ENCODE assay signal across 23 cellular contexts in the genomic region with DNA sequence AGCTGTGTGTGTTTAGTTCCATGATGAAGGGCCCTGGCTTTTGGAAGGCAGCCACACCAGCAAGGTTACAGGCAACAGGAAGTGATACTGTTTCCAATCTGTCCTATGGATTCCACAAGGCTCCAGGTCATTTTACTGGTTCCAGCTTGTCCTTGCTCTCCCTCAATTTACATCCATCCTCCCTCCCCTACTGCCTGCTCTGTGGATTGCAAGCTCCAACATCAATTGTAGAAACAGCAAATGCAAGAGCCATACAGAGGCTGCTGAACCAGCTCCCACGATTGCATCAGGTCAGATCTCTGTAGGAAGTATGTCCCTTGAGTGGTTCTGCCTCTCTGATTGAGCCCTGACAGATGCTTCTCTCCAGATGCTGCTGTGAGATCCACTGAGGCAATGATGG.
"Had no signal": no experiment of that assay in that cellular context is flagged by ENCODE, and none has a peak within 500 bp of the region (broad histone marks: within the 10 kb centered on the region; RNA-seq: fewer than 3 reads in every experiment).

No MANE protein-coding gene starts in this region.

- H3K27me3 Mint-ChIP-seq: activated B cell treated with CpG ODN at 0.5 μM for 24 hours; activated naive CD8-positive, alpha-beta T cell treated with anti-CD3 and anti-CD28 coated beads, Interleukin-2, amount 10 ng/mL, durations not matched to agents 7 days and 5 days; stimulated activated memory B cell treated with anti-CD40 and anti-IgM and Interleukin-4, amounts not matched to agents 10 μg/mL and 1 μg/mL and 100 μg/mL, for 72 hours had no signal

- H3K36me3 ChIP-seq: heart right ventricle, lower lobe of right lung, neural progenitor cell, uterus had no signal

- H3K27me3 ChIP-seq: heart right ventricle, testis, uterus had no signal

- H3K4me1 ChIP-seq: heart right ventricle, lower lobe of right lung, testis, uterus had no signal

- H3K9me3 ChIP-seq: heart right ventricle, lower lobe of right lung, testis, uterus had no signal

- H3K9ac ChIP-seq: neural progenitor cell had no signal

- H3K9me3 Mint-ChIP-seq: activated B cell treated with CpG ODN at 0.5 μM for 24 hours; activated T-cell treated with anti-CD3 and anti-CD28 coated beads, Interleukin-2, amount 50 U/mL, for 72 hours had no signal

- H3K4me3 ChIP-seq: coronary artery, heart right ventricle, lower lobe of right lung, neural progenitor cell, testis, uterus had no signal

- H3K27ac Mint-ChIP-seq: activated B cell treated with CpG ODN at 0.5 μM for 24 hours; activated CD4-positive, alpha-beta memory T cell treated with anti-CD3 and anti-CD28 coated beads for 36 hours; activated naive CD4-positive, alpha-beta T cell treated with anti-CD3 and anti-CD28 coated beads for 36 hours; activated naive CD8-positive, alpha-beta T cell treated with anti-CD3 and anti-CD28 coated beads, Interleukin-2, amount 10 ng/mL, durations not matched to agents 7 days and 5 days; activated T-cell treated with anti-CD3 and anti-CD28 coated beads, Interleukin-2, amount 50 U/mL, for 72 hours; naive thymus-derived CD8-positive, alpha-beta T cell; neural progenitor cell; stimulated activated memory B cell treated with anti-CD40 and anti-IgM and Interleukin-4, amounts not matched to agents 10 μg/mL and 1 μg/mL and 100 μg/mL, for 72 hours had no signal

- H3K36me3 Mint-ChIP-seq: activated CD4-positive, alpha-beta memory T cell treated with anti-CD3 and anti-CD28 coated beads for 36 hours; activated naive CD8-positive, alpha-beta T cell treated with anti-CD3 and anti-CD28 coated beads, Interleukin-2, amount 10 ng/mL, durations not matched to agents 7 days and 5 days; naive thymus-derived CD8-positive, alpha-beta T cell; neural progenitor cell; stimulated activated memory B cell treated with anti-CD40 and anti-IgM and Interleukin-4, amounts not matched to agents 10 μg/mL and 1 μg/mL and 100 μg/mL, for 72 hours had no signal

- H3K27ac ChIP-seq: coronary artery, heart right ventricle, lower lobe of right lung, neural progenitor cell, testis, uterus had no signal

- H2AFZ ChIP-seq: neural progenitor cell had no signal

- H3K4me2 ChIP-seq: neural progenitor cell had no signal

- H3K4me3 Mint-ChIP-seq: activated B cell treated with CpG ODN at 0.5 μM for 24 hours; activated CD4-positive, alpha-beta memory T cell treated with anti-CD3 and anti-CD28 coated beads for 36 hours; activated naive CD4-positive, alpha-beta T cell treated with anti-CD3 and anti-CD28 coated beads for 36 hours; activated naive CD8-positive, alpha-beta T cell treated with anti-CD3 and anti-CD28 coated beads, Interleukin-2, amount 10 ng/mL, durations not matched to agents 7 days and 5 days; activated T-cell treated with anti-CD3 and anti-CD28 coated beads, Interleukin-2, amount 50 U/mL, for 72 hours; naive thymus-derived CD8-positive, alpha-beta T cell; neural progenitor cell; stimulated activated memory B cell treated with anti-CD40 and anti-IgM and Interleukin-4, amounts not matched to agents 10 μg/mL and 1 μg/mL and 100 μg/mL, for 72 hours had no signal

- DNase-seq: activated B cell treated with CpG ODN at 0.5 μM for 24 hours; activated CD4-positive, alpha-beta memory T cell treated with anti-CD3 and anti-CD28 coated beads for 36 hours; activated CD4-positive, alpha-beta T cell treated with anti-CD3 and anti-CD28 coated beads for 4 hours; activated effector memory CD4-positive, alpha-beta T cell treated with Interleukin-2 at 50 U/mL for 16 hours; activated naive CD4-positive, alpha-beta T cell treated with anti-CD3 and anti-CD28 coated beads for 36 hours; activated naive CD8-positive, alpha-beta T cell treated with anti-CD3 and anti-CD28 coated beads, Interleukin-2, amount 10 ng/mL, durations not matched to agents 7 days and 5 days; activated T-cell treated with anti-CD3 and anti-CD28 coated beads, Interleukin-2, amount 50 U/mL, for 72 hours; amygdala; cerebellar nuclear complex; heart right ventricle; lower lobe of right lung; naive thymus-derived CD8-positive, alpha-beta T cell; small intestine; stimulated activated CD4-positive, alpha-beta T cell treated with anti-CD3 and anti-CD28 coated beads, Interleukin-2, amount 100 ng/mL, for 24 hours; T-helper 9 cell; testis; trophoblast cell; uterus had no signal

- H3K4me1 Mint-ChIP-seq: activated B cell treated with CpG ODN at 0.5 μM for 24 hours; activated naive CD8-positive, alpha-beta T cell treated with anti-CD3 and anti-CD28 coated beads, Interleukin-2, amount 10 ng/mL, durations not matched to agents 7 days and 5 days; naive thymus-derived CD8-positive, alpha-beta T cell; stimulated activated memory B cell treated with anti-CD40 and anti-IgM and Interleukin-4, amounts not matched to agents 10 μg/mL and 1 μg/mL and 100 μg/mL, for 72 hours had no signal

- ATAC-seq: activated T-cell treated with anti-CD3 and anti-CD28 coated beads, Interleukin-2, amount 50 U/mL, for 72 hours; heart right ventricle; left lobe of liver; lower lobe of right lung; naive thymus-derived CD8-positive, alpha-beta T cell; sciatic nerve; stimulated activated memory B cell treated with anti-CD40 and anti-IgM and Interleukin-4, amounts not matched to agents 10 μg/mL and 1 μg/mL and 100 μg/mL, for 72 hours had no signal

- FAIRE-seq: small intestine had no signal
